In the genomic region with DNA sequence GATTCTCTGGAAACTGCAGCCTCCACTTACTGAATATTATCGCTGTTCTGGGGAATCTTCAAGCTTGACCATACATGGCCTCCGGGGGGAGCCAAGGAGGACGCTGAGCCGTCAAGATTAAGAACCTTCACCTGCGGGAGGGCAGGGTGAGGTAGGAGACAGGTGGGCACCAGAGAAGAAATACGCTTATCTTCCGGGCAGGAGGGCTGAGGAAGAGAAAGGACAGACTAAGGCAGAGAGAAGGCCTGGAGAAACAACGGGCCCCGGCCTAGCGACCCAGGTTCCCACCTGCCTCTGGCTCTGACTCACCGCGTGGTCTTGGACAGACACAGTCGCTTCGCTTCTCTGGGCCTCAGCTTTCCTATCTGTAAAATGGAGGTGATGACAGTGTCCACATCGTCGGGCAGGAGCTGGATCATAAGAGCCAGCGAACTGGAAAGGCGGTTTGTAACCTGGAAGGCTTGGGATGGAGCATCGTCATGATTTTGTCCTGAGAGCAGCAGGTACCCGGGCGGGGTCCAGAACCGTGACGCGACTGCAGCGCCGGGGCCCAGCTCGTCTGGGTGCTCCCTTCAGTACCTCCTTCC, we compare ENCODE assay signal across 8 cellular contexts. TPM values are rescaled to one million over a fixed set of nuclear protein-coding genes. Genes with fewer than 3 reads are reported as not detected.
DNase-seq lines count a peak whose midpoint lies in the region; ATAC-seq and TF ChIP-seq lines count a peak whose summit lies in the region.

No MANE protein-coding gene starts in this region.

- H3K36me3 Mint-ChIP-seq in CD4-positive, CD25-positive, alpha-beta regulatory T cell = peaks cover 37% of the 10 kb centered on the region

- H3K27ac Mint-ChIP-seq in CD4-positive, CD25-positive, alpha-beta regulatory T cell = peak overlapping the region; percentile 75 to 99 (median 95)

- peaks cover 17 to 47% (median 32%) of the 10 kb centered on the region in 4 donors for H3K4me1 Mint-ChIP-seq in CD4-positive, CD25-positive, alpha-beta regulatory T cell

- H3K9me3 ChIP-seq in CD4-positive, CD25-positive, alpha-beta regulatory T cell (ENCODE audit: control insufficient read depth in 2 of 2, low read length in 2 of 2) = no peaks in the 10 kb centered on the region

- H3K4me3 Mint-ChIP-seq in CD4-positive, CD25-positive, alpha-beta regulatory T cell = peak overlapping the region; percentile 95 to 99 (median 97)

- no peaks in the 10 kb centered on the region for H3K27me3 Mint-ChIP-seq in CD4-positive, CD25-positive, alpha-beta regulatory T cell

- peak overlapping the region; percentile 89 for H3K4me3 ChIP-seq in CD4-positive, CD25-positive, alpha-beta regulatory T cell (ENCODE audit: low read depth, low read length)
- H3K4me3 ChIP-seq in fibroblast of villous mesenchyme (ENCODE audit: low read depth, low read length) = peak overlapping the region; percentile 82

- H3K9me3 Mint-ChIP-seq in CD4-positive, CD25-positive, alpha-beta regulatory T cell = no peaks in the 10 kb centered on the region

- no peaks in the 10 kb centered on the region for H3K27me3 ChIP-seq in CD4-positive, CD25-positive, alpha-beta regulatory T cell (ENCODE audit: control insufficient read depth, insufficient read depth, low read length)

- peak in 2 of 3 donors; percentile 24 to 72 for DNase-seq in CD4-positive, CD25-positive, alpha-beta regulatory T cell
- DNase-seq in NOMO-1 (lab: John Stamatoyannopoulos, UW; ENCODE audit: unreplicated experiment in 2 of 2) (peak; percentile 54 to 55), activated T-helper 1 cell treated with Interleukin-2 at 50 U/mL for 16 hours (ENCODE audit: low read depth) (peak; percentile 7), fibroblast of villous mesenchyme (ENCODE audit: low read depth) (peak; percentile 36), pons (ENCODE audit: low spot score) (peak; percentile 20), middle frontal gyrus (ENCODE audit: extremely low spot score, low spot score) (no peak)

- H3K27ac ChIP-seq in CD4-positive, CD25-positive, alpha-beta regulatory T cell (ENCODE audit: insufficient read depth, low read length, poor library complexity, severe bottlenecking) = peak overlapping the region; percentile 77

- peaks cover 17% of the 10 kb centered on the region for H3K4me1 ChIP-seq in CD4-positive, CD25-positive, alpha-beta regulatory T cell (ENCODE audit: control insufficient read depth, insufficient read depth, low read length, poor library complexity, severe bottlenecking)

- peak; percentile 50 for TF ChIP-seq CTCF in fibroblast of villous mesenchyme (IDR thresholded peaks at IDR 0.05; ENCODE audit: insufficient read depth, low read depth, low read length)

- peak; percentile 12 to 19 for ATAC-seq in CD4-positive, CD25-positive, alpha-beta regulatory T cell (ENCODE audit: low read depth in 2 of 2)
- ATAC-seq in GM18870 (IDR thresholded peaks at IDR 0.05; ENCODE audit: unreplicated experiment) (peak; percentile 51), HG03108 (IDR thresholded peaks at IDR 0.05; ENCODE audit: unreplicated experiment) (peak; percentile 32)

- peaks cover 44% of the 10 kb centered on the region for H3K36me3 ChIP-seq in CD4-positive, CD25-positive, alpha-beta regulatory T cell (ENCODE audit: control insufficient read depth, insufficient read depth, low read length)

RNA-seq across cellular contexts. Expression of a gene that starts 0.7 kb away (rescaled TPM):
- 48.8 TPM for total RNA-seq in CD4-positive, CD25-positive, alpha-beta regulatory T cell
- polyA plus RNA-seq in CD4-positive, CD25-positive, alpha-beta regulatory T cell = 1 to 10 TPM; 5.6 to 8.7 (median 6.4) TPM
- 14.7 and 14.8 TPM in 2 replicates for total RNA-seq in fibroblast of villous mesenchyme

RNA-seq across cellular contexts. Expression of a gene that starts 0.7 kb away (rescaled TPM):
- 25.3 TPM for total RNA-seq in CD4-positive, CD25-positive, alpha-beta regulatory T cell
- polyA plus RNA-seq in CD4-positive, CD25-positive, alpha-beta regulatory T cell = 10 to 100 TPM; 11.7 to 15.3 (median 14.3) TPM
- 28.9 and 29.3 TPM in 2 replicates for total RNA-seq in fibroblast of villous mesenchyme

RNA-seq across cellular contexts. Expression of a gene that starts 13.0 kb away (rescaled TPM):
- total RNA-seq in CD4-positive, CD25-positive, alpha-beta regulatory T cell = 19.5 TPM
- 10 to 100 TPM; 20.0 to 25.6 (median 22.7) TPM for polyA plus RNA-seq in CD4-positive, CD25-positive, alpha-beta regulatory T cell
- total RNA-seq in fibroblast of villous mesenchyme = 37.4 and 38.4 TPM in 2 replicates

RNA-seq across cellular contexts. Expression of a gene that starts 13.1 kb away (rescaled TPM):
- 10.5 TPM for total RNA-seq in CD4-positive, CD25-positive, alpha-beta regulatory T cell
- polyA plus RNA-seq in CD4-positive, CD25-positive, alpha-beta regulatory T cell = 1 to 10 TPM; 1.8 to 3.7 (median 2.6) TPM
- 23.7 and 23.8 TPM in 2 replicates for total RNA-seq in fibroblast of villous mesenchyme

RNA-seq across cellular contexts. Expression of a gene that starts 51.1 kb away (rescaled TPM):
- 0.12 TPM for total RNA-seq in CD4-positive, CD25-positive, alpha-beta regulatory T cell
- under 1 TPM in 2 of 4 donors, not detected in 2; 0.16 to 0.54 TPM for polyA plus RNA-seq in CD4-positive, CD25-positive, alpha-beta regulatory T cell
- total RNA-seq in fibroblast of villous mesenchyme = 0.97 and 2.2 TPM in 2 replicates
